ENCODE assay signal across 16 cellular contexts in the genomic region with DNA sequence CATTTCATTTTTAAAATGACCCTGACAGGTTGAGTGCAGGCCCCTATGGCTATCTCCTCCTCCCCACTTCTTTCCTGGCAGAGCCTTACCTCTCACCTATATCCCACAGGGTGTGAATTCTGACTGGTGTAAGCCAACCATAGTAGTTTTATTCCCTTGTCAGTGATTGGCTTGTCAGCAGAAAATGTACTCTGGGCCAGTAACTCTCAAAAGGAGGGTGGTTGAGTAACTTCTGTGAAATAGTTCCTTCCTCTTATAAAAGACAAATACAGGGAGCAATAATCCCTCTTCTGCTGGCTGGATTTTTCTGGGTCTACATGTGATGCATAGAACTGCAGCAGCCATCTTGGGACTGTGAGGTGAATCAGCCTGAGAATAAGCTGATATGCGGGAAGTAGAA.
DNase-seq lines count a peak whose midpoint lies in the region; ATAC-seq and TF ChIP-seq lines count a peak whose summit lies in the region.
"Had no signal": no experiment of that assay in that cellular context is flagged by ENCODE, and none has a peak within 500 bp of the region (broad histone marks: within the 10 kb centered on the region; RNA-seq: fewer than 3 reads in every experiment).

No MANE protein-coding gene starts in this region.

- BruUV-seq in MCF 10A (replicated peaks; lab: Mats Ljungman, UMichigan) = no TSS peak

- peaks cover 4% of the 10 kb centered on the region for H3K36me3 ChIP-seq in breast epithelium
- H3K36me3 ChIP-seq in SK-N-MC (ENCODE audit: insufficient read depth, low read length) = peaks cover 4% of the 10 kb centered on the region; the same call in 1 of the 2 replicates
- H3K36me3 ChIP-seq in skeletal muscle satellite cell (ENCODE audit: insufficient read depth, low read length) = peaks cover 93% of the 10 kb centered on the region

- no peaks in the 10 kb centered on the region for H3K27me3 Mint-ChIP-seq in MCF 10A (ENCODE audit: insufficient read depth, unreplicated experiment)
- H3K27me3 Mint-ChIP-seq: activated CD4-positive, alpha-beta T cell treated with anti-CD3 and anti-CD28 coated beads, Interleukin-2, amount 10 ng/mL, durations not matched to agents 24 days and 14 days; activated naive CD8-positive, alpha-beta T cell treated with anti-CD3 and anti-CD28 coated beads, Interleukin-2, amount 10 ng/mL, durations not matched to agents 7 days and 5 days; naive thymus-derived CD4-positive, alpha-beta T cell had no signal

- POLR2A ChIA-PET in MCF 10A (lab: Yijun Ruan, JAX) = interaction anchor here (1.6 kb wide), 1 partner anchor 20 kb away, joined by 3 read pairs; no protein-coding TSS in a partner anchor

- no peak overlapping the region for H3K4me3 Mint-ChIP-seq in MCF 10A (ENCODE audit: unreplicated experiment)
- H3K4me3 Mint-ChIP-seq: activated CD4-positive, alpha-beta T cell treated with anti-CD3 and anti-CD28 coated beads, Interleukin-2, amount 10 ng/mL, durations not matched to agents 24 days and 14 days; activated naive CD8-positive, alpha-beta T cell treated with anti-CD3 and anti-CD28 coated beads, Interleukin-2, amount 10 ng/mL, durations not matched to agents 7 days and 5 days; naive thymus-derived CD4-positive, alpha-beta T cell had no signal

- no peaks in the 10 kb centered on the region for H3K9me3 Mint-ChIP-seq in MCF 10A (ENCODE audit: unreplicated experiment)
- H3K9me3 Mint-ChIP-seq: activated CD4-positive, alpha-beta T cell treated with anti-CD3 and anti-CD28 coated beads, Interleukin-2, amount 10 ng/mL, durations not matched to agents 24 days and 14 days; activated naive CD8-positive, alpha-beta T cell treated with anti-CD3 and anti-CD28 coated beads, Interleukin-2, amount 10 ng/mL, durations not matched to agents 7 days and 5 days; naive thymus-derived CD4-positive, alpha-beta T cell had no signal

- CTCF ChIA-PET in MCF 10A (lab: Yijun Ruan, JAX) = no interaction called here

- H3K9ac ChIP-seq in SK-N-MC (ENCODE audit: insufficient read length) (no peak overlapping the region), skeletal muscle satellite cell (ENCODE audit: low read depth, low read length) (peak overlapping the region; percentile 15)

- TF ChIP-seq CTCF in MCF 10A (IDR thresholded peaks at IDR 0.05; ENCODE audit: unreplicated experiment) = no peak
- no peak for TF ChIP-seq CTCF in breast epithelium (IDR thresholded peaks at IDR 0.05)

- no peaks in the 10 kb centered on the region for H3K9me3 ChIP-seq in breast epithelium
- H3K9me3 ChIP-seq in SK-N-MC (ENCODE audit: low read depth, low read length) = no peaks in the 10 kb centered on the region
- no peaks in the 10 kb centered on the region for H3K9me3 ChIP-seq in skeletal muscle satellite cell (replicated peaks; ENCODE audit: low read length)
- H3K9me3 ChIP-seq: heart right ventricle, thoracic aorta had no signal

- H3K27me3 ChIP-seq in breast epithelium (no peaks in the 10 kb centered on the region), skeletal muscle satellite cell (ENCODE audit: control insufficient read depth, insufficient read depth, low read length) (no peaks in the 10 kb centered on the region)
- H3K27me3 ChIP-seq: heart right ventricle had no signal

- H3K4me3 ChIP-seq in breast epithelium (no peak overlapping the region), SK-N-MC (no peak overlapping the region), skeletal muscle satellite cell (ENCODE audit: low read length) (no peak overlapping the region)
- H3K4me3 ChIP-seq: heart right ventricle, thoracic aorta had no signal

- no peak overlapping the region for H3K4me2 ChIP-seq in skeletal muscle satellite cell (ENCODE audit: low read length)

- no peak for TF ChIP-seq POLR2A in breast epithelium (IDR thresholded peaks at IDR 0.05)

- peaks cover 14% of the 10 kb centered on the region for H3K4me1 Mint-ChIP-seq in MCF 10A (ENCODE audit: insufficient read depth, unreplicated experiment)

- ATAC-seq in left ventricle myocardium superior = peak; percentile 50
- no peak for ATAC-seq in GM21576 (IDR thresholded peaks at IDR 0.05; ENCODE audit: unreplicated experiment)
- ATAC-seq: naive thymus-derived CD4-positive, alpha-beta T cell had no signal

- intact Hi-C loops in MCF 10A (cut with micrococcal nuclease) (loop anchor here (5.0 to 10.0 kb wide), 4 partner anchors 124 to 879 kb away; a partner anchor contains a TSS), breast epithelium (cut with DNase I; ENCODE audit: low total_unique reads) (loop anchor here (10.0 kb wide), 1 partner anchor 217 kb away; a partner anchor contains a TSS), left ventricle myocardium superior (cut with micrococcal nuclease) (no loop called here)

- H3K27ac ChIP-seq in breast epithelium (no peak overlapping the region), SK-N-MC (0 out of 2 replicates have a peak overlapping the region, but pooled peaks have one; percentile 15)
- H3K27ac ChIP-seq: heart right ventricle, thoracic aorta had no signal

- no peak overlapping the region for H3K27ac Mint-ChIP-seq in MCF 10A (ENCODE audit: low read depth, unreplicated experiment)
- H3K27ac Mint-ChIP-seq: activated CD4-positive, alpha-beta T cell treated with anti-CD3 and anti-CD28 coated beads, Interleukin-2, amount 10 ng/mL, durations not matched to agents 24 days and 14 days; activated naive CD8-positive, alpha-beta T cell treated with anti-CD3 and anti-CD28 coated beads, Interleukin-2, amount 10 ng/mL, durations not matched to agents 7 days and 5 days had no signal

- peak; percentile 13 for DNase-seq in MCF 10A (ENCODE audit: unreplicated experiment)
- DNase-seq in breast epithelium (ENCODE audit: low spot score in 2 of 2) = no peak
- no peak for DNase-seq in SK-N-MC (ENCODE audit: low read depth, low spot score)
- DNase-seq in left ventricle myocardium superior = no peak
- no peak for DNase-seq in NCI-H526 treated with DMSO at 0.1 percent for 48 hours (lab: John Stamatoyannopoulos, UW)
- no peak for DNase-seq in stimulated activated CD4-positive, alpha-beta T cell treated with anti-CD3 and anti-CD28 coated beads, Interleukin-2, amount 100 ng/mL, for 48 hours
- DNase-seq: activated CD4-positive, alpha-beta T cell treated with anti-CD3 and anti-CD28 coated beads, Interleukin-2, amount 10 ng/mL, durations not matched to agents 24 days and 14 days; activated naive CD8-positive, alpha-beta T cell treated with anti-CD3 and anti-CD28 coated beads, Interleukin-2, amount 10 ng/mL, durations not matched to agents 7 days and 5 days; heart right ventricle; Karpas-422; naive thymus-derived CD4-positive, alpha-beta T cell; NCI-H187 treated with DMSO at 0.1 percent for 48 hours; NCI-H526 had no signal

- no peaks in the 10 kb centered on the region for H3K4me1 ChIP-seq in breast epithelium
- peaks cover 36% of the 10 kb centered on the region for H3K4me1 ChIP-seq in skeletal muscle satellite cell (ENCODE audit: control insufficient read depth, insufficient read depth, low read length)

- H3K36me3 Mint-ChIP-seq in MCF 10A (ENCODE audit: insufficient read depth, unreplicated experiment) = peaks cover 40% of the 10 kb centered on the region
- H3K36me3 Mint-ChIP-seq: activated naive CD8-positive, alpha-beta T cell treated with anti-CD3 and anti-CD28 coated beads, Interleukin-2, amount 10 ng/mL, durations not matched to agents 7 days and 5 days had no signal
